ENCODE assay signal across 15 cellular contexts in genomic region chr13:46893221-46893620, GRCh38. TPM values are rescaled to one million over a fixed set of nuclear protein-coding genes. Genes with fewer than 3 reads are reported as not detected.
DNase-seq lines count a peak whose midpoint lies in the region; ATAC-seq and TF ChIP-seq lines count a peak whose summit lies in the region.
"Had no signal": no experiment of that assay in that cellular context is flagged by ENCODE, and none has a peak within 500 bp of the region (broad histone marks: within the 10 kb centered on the region; RNA-seq: fewer than 3 reads in every experiment).

No MANE protein-coding gene starts in this region.

- H3K4me1 ChIP-seq in left ventricle myocardium inferior: peaks cover 21% of the 10 kb centered on the region

- H3K9me3 ChIP-seq in left ventricle myocardium inferior (replicated peaks): no peaks in the 10 kb centered on the region
- H3K9me3 ChIP-seq: ascending aorta had no signal

- ATAC-seq in Right ventricle myocardium inferior: no peak
- no peak for ATAC-seq in GM18517 (IDR thresholded peaks at IDR 0.05; ENCODE audit: unreplicated experiment)
- ATAC-seq in GM18870 (IDR thresholded peaks at IDR 0.05; ENCODE audit: unreplicated experiment): no peak

- H3K4me1 Mint-ChIP-seq in nephron progenitor cell: peaks cover 29% of the 10 kb centered on the region

- H3K9me3 Mint-ChIP-seq in nephron progenitor cell: no peaks in the 10 kb centered on the region
- H3K9me3 Mint-ChIP-seq: activated CD8-positive, alpha-beta T cell treated with anti-CD3 and anti-CD28 coated beads for 36 hours had no signal

- no peak for DNase-seq in left ventricle myocardium inferior
- DNase-seq in Right ventricle myocardium inferior (ENCODE audit: missing footprints): no peak
- no peak for DNase-seq in coronary artery (ENCODE audit: low spot score)
- DNase-seq in nephron progenitor cell: no peak
- no peak for DNase-seq in cerebellar cortex (ENCODE audit: low spot score)
- DNase-seq in GM19240 (ENCODE audit: insufficient read length, low spot score): no peak
- DNase-seq: activated CD8-positive, alpha-beta T cell treated with anti-CD3 and anti-CD28 coated beads for 36 hours; kidney glomerular epithelial cell; NCI-H510A treated with DMSO at 0.1 percent for 48 hours had no signal

- H3K4me3 ChIP-seq in left ventricle myocardium inferior (peak overlapping the region; percentile 67), coronary artery (peak overlapping the region; percentile 76)

- H3K4me3 Mint-ChIP-seq in nephron progenitor cell: peak overlapping the region; percentile 84

- no peak overlapping the region for H3K27ac ChIP-seq in left ventricle myocardium inferior (replicated peaks)
- H3K27ac ChIP-seq in coronary artery: no peak overlapping the region
- H3K27ac ChIP-seq: C4-2B had no signal

- no peaks in the 10 kb centered on the region for H3K36me3 Mint-ChIP-seq in nephron progenitor cell (ENCODE audit: low read depth)

- intact Hi-C loops in left ventricle myocardium inferior (cut with micrococcal nuclease): no loop called here
- intact Hi-C loops in Right ventricle myocardium inferior (cut with DNase I): no loop called here

- H3K27me3 Mint-ChIP-seq in nephron progenitor cell (ENCODE audit: low read depth, poor library complexity): peaks cover 33% of the 10 kb centered on the region

- H3K27me3 ChIP-seq in left ventricle myocardium inferior (ENCODE audit: low read depth): peaks cover 71% of the 10 kb centered on the region
- H3K27me3 ChIP-seq: ascending aorta had no signal

- TF ChIP-seq CTCF in left ventricle myocardium inferior (IDR thresholded peaks at IDR 0.05; ENCODE audit: borderline replicate concordance) (no peak), coronary artery (IDR thresholded peaks at IDR 0.05) (no peak), nephron progenitor cell (IDR thresholded peaks at IDR 0.05) (no peak)

- no peak overlapping the region for H3K27ac Mint-ChIP-seq in nephron progenitor cell
- H3K27ac Mint-ChIP-seq: activated CD8-positive, alpha-beta T cell treated with anti-CD3 and anti-CD28 coated beads for 36 hours; progenitor cell of endocrine pancreas had no signal

- no peaks in the 10 kb centered on the region for H3K36me3 ChIP-seq in left ventricle myocardium inferior
- H3K36me3 ChIP-seq: ascending aorta had no signal

RNA-seq across cellular contexts. Expression of gene HTR2A, which starts 3.6 kb away (rescaled TPM):
- total RNA-seq in left ventricle myocardium inferior (0.11 TPM), Right ventricle myocardium inferior (not detected)
- total RNA-seq: activated CD8-positive, alpha-beta T cell treated with anti-CD3 and anti-CD28 coated beads for 36 hours; ascending aorta; progenitor cell of endocrine pancreas; SK-MEL-5 had no signal
